Comparison of ENCODE assay signal across 16 cellular contexts in the genomic region with DNA sequence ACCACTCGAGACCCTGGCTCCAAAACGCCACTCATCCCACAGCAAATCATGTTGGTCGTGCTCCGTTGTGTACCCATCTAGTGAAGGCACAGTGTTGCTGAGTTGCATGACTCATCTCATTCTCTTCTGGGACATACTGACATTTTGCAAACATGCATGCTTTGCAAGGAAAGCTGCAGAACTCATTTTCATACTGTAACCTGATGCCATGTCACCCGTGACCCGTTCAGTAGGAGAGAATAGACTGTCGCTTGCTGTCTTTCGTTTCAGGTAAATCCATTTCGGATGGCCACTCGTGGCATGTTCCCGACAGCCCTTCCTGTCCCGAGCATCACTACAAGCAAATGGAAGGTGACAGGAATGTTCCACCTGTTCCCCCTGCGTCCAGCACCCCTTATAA.
"Had no signal": no experiment of that assay in that cellular context is flagged by ENCODE, and none has a peak within 500 bp of the region (broad histone marks: within the 10 kb centered on the region; RNA-seq: fewer than 3 reads in every experiment).

No MANE protein-coding gene starts in this region.

- H3K4me3 Mint-ChIP-seq: activated CD4-positive, alpha-beta memory T cell treated with anti-CD3 and anti-CD28 coated beads, Interleukin-2, amount 10 ng/mL, durations not matched to agents 7 days and 5 days; activated CD4-positive, alpha-beta T cell treated with anti-CD3 and anti-CD28 coated beads for 36 hours; activated naive CD8-positive, alpha-beta T cell treated with anti-CD3 and anti-CD28 coated beads, Interleukin-2, amount 10 ng/mL, durations not matched to agents 7 days and 5 days; neural crest cell; type B pancreatic cell had no signal

- H3K27me3 ChIP-seq: esophagus squamous epithelium, ovary, suprapubic skin had no signal

- H3K27ac Mint-ChIP-seq: activated CD4-positive, alpha-beta memory T cell treated with anti-CD3 and anti-CD28 coated beads, Interleukin-2, amount 10 ng/mL, durations not matched to agents 7 days and 5 days; activated CD4-positive, alpha-beta T cell treated with anti-CD3 and anti-CD28 coated beads for 36 hours; activated naive CD8-positive, alpha-beta T cell treated with anti-CD3 and anti-CD28 coated beads, Interleukin-2, amount 10 ng/mL, durations not matched to agents 7 days and 5 days; type B pancreatic cell had no signal

- H3K4me1 ChIP-seq: suprapubic skin had no signal

- H3K4me3 ChIP-seq: esophagus squamous epithelium, ovary, suprapubic skin had no signal

- DNase-seq: activated CD4-positive, alpha-beta memory T cell treated with anti-CD3 and anti-CD28 coated beads, Interleukin-2, amount 10 ng/mL, durations not matched to agents 7 days and 5 days; activated CD4-positive, alpha-beta T cell treated with anti-CD3 and anti-CD28 coated beads for 36 hours; activated CD8-positive, alpha-beta memory T cell treated with anti-CD3 and anti-CD28 coated beads, Interleukin-2, amount 50 U/mL, for 4 hours; activated naive CD8-positive, alpha-beta T cell treated with anti-CD3 and anti-CD28 coated beads, Interleukin-2, amount 10 ng/mL, durations not matched to agents 7 days and 5 days; anterior cingulate cortex; esophagus squamous epithelium; foreskin fibroblast; mesenchymal stem cell; ovary; small intestine; stimulated activated naive CD4-positive, alpha-beta T cell treated with Interleukin-2 at 50 U/mL for 16 hours; T1000 had no signal

- H3K9me3 Mint-ChIP-seq: activated CD4-positive, alpha-beta memory T cell treated with anti-CD3 and anti-CD28 coated beads, Interleukin-2, amount 10 ng/mL, durations not matched to agents 7 days and 5 days; activated naive CD8-positive, alpha-beta T cell treated with anti-CD3 and anti-CD28 coated beads, Interleukin-2, amount 10 ng/mL, durations not matched to agents 7 days and 5 days; neural crest cell; type B pancreatic cell had no signal

- H3K27me3 Mint-ChIP-seq: activated CD4-positive, alpha-beta memory T cell treated with anti-CD3 and anti-CD28 coated beads, Interleukin-2, amount 10 ng/mL, durations not matched to agents 7 days and 5 days; activated CD4-positive, alpha-beta T cell treated with anti-CD3 and anti-CD28 coated beads for 36 hours; activated naive CD8-positive, alpha-beta T cell treated with anti-CD3 and anti-CD28 coated beads, Interleukin-2, amount 10 ng/mL, durations not matched to agents 7 days and 5 days; type B pancreatic cell had no signal

- H3K27ac ChIP-seq: esophagus squamous epithelium, ovary, suprapubic skin, VCaP had no signal

- H3K4me1 Mint-ChIP-seq: activated CD4-positive, alpha-beta T cell treated with anti-CD3 and anti-CD28 coated beads for 36 hours had no signal

- H3K36me3 ChIP-seq: ovary had no signal

- ATAC-seq: activated CD4-positive, alpha-beta T cell treated with anti-CD3 and anti-CD28 coated beads for 36 hours had no signal

- H3K9me3 ChIP-seq: esophagus squamous epithelium, ovary, suprapubic skin had no signal
